Comparison of ENCODE assay signal across 1 cellular context in the genomic region with DNA sequence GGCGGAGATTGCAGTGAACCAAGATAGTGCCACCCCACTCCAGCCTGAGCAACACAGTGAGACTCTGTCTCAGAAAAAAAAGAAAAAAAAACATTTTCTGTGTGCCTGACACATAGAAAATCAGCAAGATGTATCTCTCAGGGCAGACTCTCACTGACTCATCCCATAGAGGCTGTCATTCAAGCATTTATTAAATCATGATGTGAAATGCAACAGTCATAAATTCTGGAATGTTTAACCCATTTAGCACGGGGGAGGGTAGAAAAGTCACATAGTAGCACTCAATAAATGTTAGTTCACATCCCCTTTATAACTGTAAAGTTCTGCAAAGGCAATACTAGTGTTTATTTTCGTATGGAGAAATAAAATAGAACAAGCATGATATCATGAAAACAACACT.
TF ChIP-seq lines count a peak whose summit lies in the region.

No MANE protein-coding gene starts in this region.

TF ChIP-seq in SK-N-SH treated with all-trans-retinoic acid at 6 μM for 48 hours, 23 proteins besides CTCF, POLR2A, EP300 and RAD21 (continued from another document):
- TF ChIP-seq, protein P1, sequence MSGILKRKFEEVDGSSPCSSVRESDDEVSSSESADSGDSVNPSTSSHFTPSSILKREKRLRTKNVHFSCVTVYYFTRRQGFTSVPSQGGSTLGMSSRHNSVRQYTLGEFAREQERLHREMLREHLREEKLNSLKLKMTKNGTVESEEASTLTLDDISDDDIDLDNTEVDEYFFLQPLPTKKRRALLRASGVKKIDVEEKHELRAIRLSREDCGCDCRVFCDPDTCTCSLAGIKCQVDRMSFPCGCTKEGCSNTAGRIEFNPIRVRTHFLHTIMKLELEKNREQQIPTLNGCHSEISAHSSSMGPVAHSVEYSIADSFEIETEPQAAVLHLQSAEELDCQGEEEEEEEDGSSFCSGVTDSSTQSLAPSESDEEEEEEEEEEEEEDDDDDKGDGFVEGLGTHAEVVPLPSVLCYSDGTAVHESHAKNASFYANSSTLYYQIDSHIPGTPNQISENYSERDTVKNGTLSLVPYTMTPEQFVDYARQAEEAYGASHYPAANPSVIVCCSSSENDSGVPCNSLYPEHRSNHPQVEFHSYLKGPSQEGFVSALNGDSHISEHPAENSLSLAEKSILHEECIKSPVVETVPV (CRISPR knock-in tag; IDR thresholded peaks at IDR 0.05) = no peak
